17 cellular contexts compared by ENCODE assay signal in genomic region chr13:23743717-23744116, GRCh38.
DNase-seq lines count a peak whose midpoint lies in the region; ATAC-seq, FAIRE-seq and TF ChIP-seq lines count a peak whose summit lies in the region.
"Had no signal": no experiment of that assay in that cellular context is flagged by ENCODE, and none has a peak within 500 bp of the region (broad histone marks: within the 10 kb centered on the region; RNA-seq: fewer than 3 reads in every experiment).

No MANE protein-coding gene starts in this region.

- peaks cover 2% of the 10 kb centered on the region for H3K36me3 Mint-ChIP-seq in T-helper 2 cell treated with Interferon-gamma antibody and Interleukin-4, amounts not matched to agents 5 μg/mL and 100 μg/mL, for 36 hours (ENCODE audit: low read depth)

- peaks cover 37% of the 10 kb centered on the region for H3K4me1 Mint-ChIP-seq in T-helper 2 cell treated with Interferon-gamma antibody and Interleukin-4, amounts not matched to agents 5 μg/mL and 100 μg/mL, for 36 hours (ENCODE audit: low read depth)
- H3K4me1 Mint-ChIP-seq: endodermal cell had no signal

- peak overlapping the region; percentile 50 for H3K4me3 Mint-ChIP-seq in T-helper 2 cell treated with Interferon-gamma antibody and Interleukin-4, amounts not matched to agents 5 μg/mL and 100 μg/mL, for 36 hours
- H3K4me3 Mint-ChIP-seq: activated T-cell treated with anti-CD3 and anti-CD28 coated beads, Interleukin-2, amount 50 U/mL, for 4 hours; endodermal cell; stimulated activated naive B cell treated with anti-CD40 and anti-IgM and Interleukin-4, amounts not matched to agents 10 μg/mL and 1 μg/mL and 100 μg/mL, for 72 hours had no signal

- no peaks in the 10 kb centered on the region for H3K9me3 Mint-ChIP-seq in T-helper 2 cell treated with Interferon-gamma antibody and Interleukin-4, amounts not matched to agents 5 μg/mL and 100 μg/mL, for 36 hours
- H3K9me3 Mint-ChIP-seq: activated T-cell treated with anti-CD3 and anti-CD28 coated beads, Interleukin-2, amount 50 U/mL, for 4 hours; endodermal cell had no signal

- peak overlapping the region; percentile 4 for H3K27ac Mint-ChIP-seq in T-helper 2 cell treated with Interferon-gamma antibody and Interleukin-4, amounts not matched to agents 5 μg/mL and 100 μg/mL, for 36 hours
- H3K27ac Mint-ChIP-seq: endodermal cell; stimulated activated naive B cell treated with anti-CD40 and anti-IgM and Interleukin-4, amounts not matched to agents 10 μg/mL and 1 μg/mL and 100 μg/mL, for 72 hours had no signal

- no peak for DNase-seq in T-helper 2 cell treated with Interferon-gamma antibody and Interleukin-4, amounts not matched to agents 5 μg/mL and 100 μg/mL, for 36 hours (ENCODE audit: low spot score)
- DNase-seq in T-helper 2 cell (no peak), NCI-H1092 treated with DMSO at 0.1 percent for 48 hours (lab: John Stamatoyannopoulos, UW) (peak; percentile 49), bronchial epithelial cell (ENCODE audit: low read depth) (peak; percentile 38), sciatic nerve (ENCODE audit: low spot score) (no peak)
- DNase-seq: ACHN; activated T-cell treated with anti-CD3 and anti-CD28 coated beads, Interleukin-2, amount 50 U/mL, for 4 hours; amygdala; cerebellar nuclear complex; endodermal cell; NCI-H345; OCI-M1; stimulated activated naive B cell treated with anti-CD40 and anti-IgM and Interleukin-4, amounts not matched to agents 10 μg/mL and 1 μg/mL and 100 μg/mL, for 72 hours had no signal

- no peak for TF ChIP-seq CTCF in bronchial epithelial cell (IDR thresholded peaks at IDR 0.05; ENCODE audit: insufficient read depth, low read length, severe bottlenecking)

- no peak overlapping the region for H3K4me3 ChIP-seq in bronchial epithelial cell (ENCODE audit: low read depth, low read length)
- H3K4me3 ChIP-seq: K562 had no signal

- intact Hi-C loops in sciatic nerve (cut with DNase I), result no loop called here

- FAIRE-seq in bronchial epithelial cell (lab: Jason Lieb, UNC), result no peak
- FAIRE-seq: K562 had no signal

- no peaks in the 10 kb centered on the region for H3K27me3 ChIP-seq in bronchial epithelial cell (ENCODE audit: control insufficient read depth, insufficient read depth, low read length)

- H3K36me3 ChIP-seq in bronchial epithelial cell (ENCODE audit: control insufficient read depth, insufficient read depth, low read length), result no peaks in the 10 kb centered on the region

- ATAC-seq in sciatic nerve (peak; percentile 41), GM18511 (IDR thresholded peaks at IDR 0.05; ENCODE audit: unreplicated experiment) (no peak), GM18498 (IDR thresholded peaks at IDR 0.05; ENCODE audit: unreplicated experiment) (no peak), GM18519 (IDR thresholded peaks at IDR 0.05; ENCODE audit: low FRiP score, unreplicated experiment) (no peak)
- ATAC-seq: K562 had no signal

- peaks cover 17% of the 10 kb centered on the region for H3K27me3 Mint-ChIP-seq in T-helper 2 cell treated with Interferon-gamma antibody and Interleukin-4, amounts not matched to agents 5 μg/mL and 100 μg/mL, for 36 hours (ENCODE audit: low read depth)

Comparison
In these comparisons a context has a peak if more than half of its experiments do, and no peak if none do; other contexts are left out.
1. DNase-seq: peak in NCI-H1092 treated with DMSO at 0.1 percent for 48 hours (single experiment) and bronchial epithelial cell (single experiment); none in T-helper 2 cell treated with Interferon-gamma antibody and Interleukin-4, amounts not matched to agents 5 μg/mL and 100 μg/mL, for 36 hours (single experiment), T-helper 2 cell (0 of 5) and sciatic nerve (single experiment).